ENCODE assay signal across 1 cellular context in genomic region chr7:78055579-78055978, GRCh38.
TF ChIP-seq lines count a peak whose summit lies in the region.

No MANE protein-coding gene starts in this region.

TF ChIP-seq in K562, 482 proteins besides CTCF, POLR2A, EP300 and RAD21 (continued from another document):
- TF ChIP-seq, protein P1, sequence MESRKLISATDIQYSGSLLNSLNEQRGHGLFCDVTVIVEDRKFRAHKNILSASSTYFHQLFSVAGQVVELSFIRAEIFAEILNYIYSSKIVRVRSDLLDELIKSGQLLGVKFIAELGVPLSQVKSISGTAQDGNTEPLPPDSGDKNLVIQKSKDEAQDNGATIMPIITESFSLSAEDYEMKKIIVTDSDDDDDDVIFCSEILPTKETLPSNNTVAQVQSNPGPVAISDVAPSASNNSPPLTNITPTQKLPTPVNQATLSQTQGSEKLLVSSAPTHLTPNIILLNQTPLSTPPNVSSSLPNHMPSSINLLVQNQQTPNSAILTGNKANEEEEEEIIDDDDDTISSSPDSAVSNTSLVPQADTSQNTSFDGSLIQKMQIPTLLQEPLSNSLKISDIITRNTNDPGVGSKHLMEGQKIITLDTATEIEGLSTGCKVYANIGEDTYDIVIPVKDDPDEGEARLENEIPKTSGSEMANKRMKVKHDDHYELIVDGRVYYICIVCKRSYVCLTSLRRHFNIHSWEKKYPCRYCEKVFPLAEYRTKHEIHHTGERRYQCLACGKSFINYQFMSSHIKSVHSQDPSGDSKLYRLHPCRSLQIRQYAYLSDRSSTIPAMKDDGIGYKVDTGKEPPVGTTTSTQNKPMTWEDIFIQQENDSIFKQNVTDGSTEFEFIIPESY (CRISPR knock-in tag; IDR thresholded peaks at IDR 0.05), result no peak
- TF ChIP-seq, protein P2, sequence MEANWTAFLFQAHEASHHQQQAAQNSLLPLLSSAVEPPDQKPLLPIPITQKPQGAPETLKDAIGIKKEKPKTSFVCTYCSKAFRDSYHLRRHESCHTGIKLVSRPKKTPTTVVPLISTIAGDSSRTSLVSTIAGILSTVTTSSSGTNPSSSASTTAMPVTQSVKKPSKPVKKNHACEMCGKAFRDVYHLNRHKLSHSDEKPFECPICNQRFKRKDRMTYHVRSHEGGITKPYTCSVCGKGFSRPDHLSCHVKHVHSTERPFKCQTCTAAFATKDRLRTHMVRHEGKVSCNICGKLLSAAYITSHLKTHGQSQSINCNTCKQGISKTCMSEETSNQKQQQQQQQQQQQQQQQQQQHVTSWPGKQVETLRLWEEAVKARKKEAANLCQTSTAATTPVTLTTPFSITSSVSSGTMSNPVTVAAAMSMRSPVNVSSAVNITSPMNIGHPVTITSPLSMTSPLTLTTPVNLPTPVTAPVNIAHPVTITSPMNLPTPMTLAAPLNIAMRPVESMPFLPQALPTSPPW (CRISPR knock-in tag; IDR thresholded peaks at IDR 0.05), result peak; percentile 48; the same call in 1 of the 2 replicates
- TF ChIP-seq ETS2 (tag; IDR thresholded peaks at IDR 0.05; ENCODE audit: borderline replicate concordance, poor library complexity, severe bottlenecking) (no peak), NCOA6 (IDR thresholded peaks at IDR 0.05) (no peak), ATF2 (CRISPR knock-in tag; IDR thresholded peaks at IDR 0.05) (no peak), ZFPM2 (CRISPR knock-in tag; IDR thresholded peaks at IDR 0.05) (no peak), SMAD4 (CRISPR knock-in tag; conservative IDR thresholded peaks at IDR 0.05) (no peak), ZNF24 (IDR thresholded peaks at IDR 0.05) (no peak), TEAD4 (IDR thresholded peaks at IDR 0.05; ENCODE audit: low read length) (peak; percentile 30; the same call in 1 of the 2 replicates), TEAD4 (CRISPR knock-in tag; IDR thresholded peaks at IDR 0.05; ENCODE audit: borderline replicate concordance) (no peak), BACH1 (tag; IDR thresholded peaks at IDR 0.05) (no peak), NCOR1 (IDR thresholded peaks at IDR 0.05) (peak; percentile 36; the same call in 1 of the 2 replicates), CBFA2T2 (conservative IDR thresholded peaks at IDR 0.05) (peak; percentile 33), GABPB2 (CRISPR knock-in tag; conservative IDR thresholded peaks at IDR 0.05) (no peak), SMARCE1 (IDR thresholded peaks at IDR 0.05) (no peak)
- TF ChIP-seq, protein P3, sequence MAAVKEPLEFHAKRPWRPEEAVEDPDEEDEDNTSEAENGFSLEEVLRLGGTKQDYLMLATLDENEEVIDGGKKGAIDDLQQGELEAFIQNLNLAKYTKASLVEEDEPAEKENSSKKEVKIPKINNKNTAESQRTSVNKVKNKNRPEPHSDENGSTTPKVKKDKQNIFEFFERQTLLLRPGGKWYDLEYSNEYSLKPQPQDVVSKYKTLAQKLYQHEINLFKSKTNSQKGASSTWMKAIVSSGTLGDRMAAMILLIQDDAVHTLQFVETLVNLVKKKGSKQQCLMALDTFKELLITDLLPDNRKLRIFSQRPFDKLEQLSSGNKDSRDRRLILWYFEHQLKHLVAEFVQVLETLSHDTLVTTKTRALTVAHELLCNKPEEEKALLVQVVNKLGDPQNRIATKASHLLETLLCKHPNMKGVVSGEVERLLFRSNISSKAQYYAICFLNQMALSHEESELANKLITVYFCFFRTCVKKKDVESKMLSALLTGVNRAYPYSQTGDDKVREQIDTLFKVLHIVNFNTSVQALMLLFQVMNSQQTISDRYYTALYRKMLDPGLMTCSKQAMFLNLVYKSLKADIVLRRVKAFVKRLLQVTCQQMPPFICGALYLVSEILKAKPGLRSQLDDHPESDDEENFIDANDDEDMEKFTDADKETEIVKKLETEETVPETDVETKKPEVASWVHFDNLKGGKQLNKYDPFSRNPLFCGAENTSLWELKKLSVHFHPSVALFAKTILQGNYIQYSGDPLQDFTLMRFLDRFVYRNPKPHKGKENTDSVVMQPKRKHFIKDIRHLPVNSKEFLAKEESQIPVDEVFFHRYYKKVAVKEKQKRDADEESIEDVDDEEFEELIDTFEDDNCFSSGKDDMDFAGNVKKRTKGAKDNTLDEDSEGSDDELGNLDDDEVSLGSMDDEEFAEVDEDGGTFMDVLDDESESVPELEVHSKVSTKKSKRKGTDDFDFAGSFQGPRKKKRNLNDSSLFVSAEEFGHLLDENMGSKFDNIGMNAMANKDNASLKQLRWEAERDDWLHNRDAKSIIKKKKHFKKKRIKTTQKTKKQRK (IDR thresholded peaks at IDR 0.05; ENCODE audit: borderline replicate concordance, low read depth, low read length), result no peak
- TF ChIP-seq, protein P4, sequence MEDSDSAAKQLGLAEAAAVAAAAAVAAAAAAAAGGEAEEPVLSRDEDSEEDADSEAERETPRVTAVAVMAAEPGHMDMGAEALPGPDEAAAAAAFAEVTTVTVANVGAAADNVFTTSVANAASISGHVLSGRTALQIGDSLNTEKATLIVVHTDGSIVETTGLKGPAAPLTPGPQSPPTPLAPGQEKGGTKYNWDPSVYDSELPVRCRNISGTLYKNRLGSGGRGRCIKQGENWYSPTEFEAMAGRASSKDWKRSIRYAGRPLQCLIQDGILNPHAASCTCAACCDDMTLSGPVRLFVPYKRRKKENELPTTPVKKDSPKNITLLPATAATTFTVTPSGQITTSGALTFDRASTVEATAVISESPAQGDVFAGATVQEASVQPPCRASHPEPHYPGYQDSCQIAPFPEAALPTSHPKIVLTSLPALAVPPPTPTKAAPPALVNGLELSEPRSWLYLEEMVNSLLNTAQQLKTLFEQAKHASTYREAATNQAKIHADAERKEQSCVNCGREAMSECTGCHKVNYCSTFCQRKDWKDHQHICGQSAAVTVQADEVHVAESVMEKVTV (CRISPR knock-in tag; IDR thresholded peaks at IDR 0.05), result no peak
